1 cellular context compared by ENCODE assay signal in the genomic region with DNA sequence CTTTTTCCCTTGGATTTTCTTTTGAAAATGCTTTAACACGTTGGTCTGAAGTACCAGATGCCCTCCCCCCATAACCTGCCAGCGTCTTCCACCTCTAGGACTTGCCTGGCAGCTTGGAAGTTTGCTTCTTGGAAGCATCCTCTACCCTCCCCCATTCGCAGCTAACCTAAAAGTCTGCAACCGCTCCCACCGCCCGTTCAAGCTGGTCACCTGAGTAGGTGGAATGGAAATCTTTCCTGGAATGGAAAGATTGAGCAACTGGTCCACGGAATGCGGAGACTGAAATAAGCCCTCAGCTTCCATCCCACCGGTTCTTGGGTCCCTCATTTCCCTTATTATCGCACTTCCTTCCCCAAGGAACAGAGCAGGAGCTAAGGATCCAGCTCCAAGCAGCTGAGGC.
TF ChIP-seq lines count a peak whose summit lies in the region.

No MANE protein-coding gene starts in this region.

TF ChIP-seq in K562, 482 proteins besides CTCF, POLR2A, EP300 and RAD21:
- TF ChIP-seq SREBF2 (CRISPR knock-in tag; IDR thresholded peaks at IDR 0.05) (no peak), BHLHE40 (IDR thresholded peaks at IDR 0.05; ENCODE audit: low read length) (no peak), CCAR2 (IDR thresholded peaks at IDR 0.05; ENCODE audit: low read depth, low read length) (no peak), BMI1 (IDR thresholded peaks at IDR 0.05; ENCODE audit: low read length) (no peak), PURB (CRISPR knock-in tag; IDR thresholded peaks at IDR 0.05; ENCODE audit: low read depth) (no peak), ZFX (CRISPR knock-in tag; IDR thresholded peaks at IDR 0.05) (no peak)
- TF ChIP-seq, protein P1, sequence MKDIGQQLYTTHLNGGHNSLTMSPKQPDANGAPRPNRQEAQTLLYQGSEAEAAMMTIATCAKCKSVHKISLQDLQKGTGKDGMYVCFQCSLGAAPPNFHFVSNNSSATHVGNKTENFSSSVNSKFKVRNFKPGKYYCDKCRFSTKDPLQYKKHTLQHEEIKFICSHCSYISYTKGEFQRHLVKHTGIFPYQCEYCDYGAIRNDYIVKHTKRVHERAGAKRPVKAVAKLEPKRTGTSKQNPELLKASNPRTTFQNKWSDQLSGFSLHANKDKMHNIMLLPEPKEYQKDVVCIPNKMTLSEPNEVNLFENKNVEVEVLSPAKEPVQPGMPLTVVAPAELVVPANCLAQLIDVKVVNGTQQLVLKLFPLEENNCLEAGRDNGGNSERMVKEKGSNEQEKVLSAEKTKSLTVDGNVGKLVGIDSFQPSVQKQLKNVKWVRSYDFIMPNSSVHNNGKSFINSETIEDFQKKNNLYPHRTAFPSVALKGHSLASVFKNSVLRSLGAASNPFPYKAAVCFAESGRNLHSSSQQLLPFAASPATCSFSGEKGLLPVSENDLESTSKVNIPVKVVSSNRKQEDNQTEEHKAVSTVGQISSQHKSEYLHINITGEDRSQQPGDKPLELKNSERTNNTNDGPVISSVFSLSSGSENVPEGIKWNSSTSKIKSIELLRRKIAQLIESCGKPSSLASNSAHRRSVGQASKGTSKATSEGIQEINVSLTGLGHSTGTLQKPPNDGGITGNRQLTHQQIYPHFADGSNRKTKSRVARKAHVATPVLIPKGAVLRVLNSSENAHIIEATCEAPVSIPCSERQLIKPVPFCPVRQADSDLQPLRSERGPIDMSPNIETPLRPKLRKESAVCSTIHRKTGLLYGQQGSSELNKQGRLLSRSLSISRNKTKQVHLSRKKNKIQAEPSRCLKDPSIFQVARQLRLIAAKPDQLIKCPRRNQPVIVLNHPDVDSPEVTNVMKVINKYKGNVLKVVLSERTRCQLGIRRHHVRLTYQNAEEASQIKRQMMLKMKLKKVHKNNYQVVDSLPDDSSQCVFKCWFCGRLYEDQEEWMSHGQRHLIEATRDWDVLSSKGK (CRISPR knock-in tag; IDR thresholded peaks at IDR 0.05): no peak
- TF ChIP-seq, protein P2, sequence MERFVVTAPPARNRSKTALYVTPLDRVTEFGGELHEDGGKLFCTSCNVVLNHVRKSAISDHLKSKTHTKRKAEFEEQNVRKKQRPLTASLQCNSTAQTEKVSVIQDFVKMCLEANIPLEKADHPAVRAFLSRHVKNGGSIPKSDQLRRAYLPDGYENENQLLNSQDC (CRISPR knock-in tag; IDR thresholded peaks at IDR 0.05): no peak
- TF ChIP-seq, protein P3, sequence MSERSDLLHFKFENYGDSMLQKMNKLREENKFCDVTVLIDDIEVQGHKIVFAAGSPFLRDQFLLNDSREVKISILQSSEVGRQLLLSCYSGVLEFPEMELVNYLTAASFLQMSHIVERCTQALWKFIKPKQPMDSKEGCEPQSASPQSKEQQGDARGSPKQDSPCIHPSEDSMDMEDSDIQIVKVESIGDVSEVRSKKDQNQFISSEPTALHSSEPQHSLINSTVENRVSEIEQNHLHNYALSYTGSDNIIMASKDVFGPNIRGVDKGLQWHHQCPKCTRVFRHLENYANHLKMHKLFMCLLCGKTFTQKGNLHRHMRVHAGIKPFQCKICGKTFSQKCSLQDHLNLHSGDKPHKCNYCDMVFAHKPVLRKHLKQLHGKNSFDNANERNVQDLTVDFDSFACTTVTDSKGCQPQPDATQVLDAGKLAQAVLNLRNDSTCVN (CRISPR knock-in tag; IDR thresholded peaks at IDR 0.05): no peak
